In the genomic region with DNA sequence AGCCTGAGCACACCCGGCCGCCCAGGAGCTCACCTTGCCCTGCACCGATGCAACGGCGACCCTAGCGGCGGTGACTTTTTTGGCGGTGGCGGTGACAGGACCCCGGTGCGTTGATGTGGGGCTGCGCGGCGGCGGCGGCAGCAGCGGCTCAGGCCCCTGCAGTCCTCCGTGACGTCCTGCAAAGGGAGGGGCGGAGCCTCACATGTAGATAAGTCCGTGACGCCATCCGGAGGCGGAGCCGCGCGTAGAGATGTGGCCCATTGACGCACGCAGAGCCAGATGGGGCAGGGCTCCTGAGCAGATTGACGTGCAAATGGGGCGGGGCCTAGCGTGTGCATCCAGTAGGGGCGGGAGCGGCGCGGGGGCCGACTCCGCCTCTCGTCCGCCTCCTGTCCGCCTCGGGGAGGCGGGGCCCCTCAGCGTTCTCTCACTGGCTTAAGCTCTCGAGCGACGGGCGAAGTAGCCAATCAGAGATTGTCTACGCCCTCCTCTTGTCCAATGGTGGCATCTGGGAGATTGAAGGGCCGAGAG, we compare ENCODE assay signal across 8 cellular contexts. TPM values are rescaled to one million over a fixed set of nuclear protein-coding genes. Genes with fewer than 3 reads are reported as not detected.
DNase-seq lines count a peak whose midpoint lies in the region; ATAC-seq and TF ChIP-seq lines count a peak whose summit lies in the region.

Gene RAB3A, minus strand, starts transcription at position 180 of the 531 bp plus-strand sequence. CDS start 1,302 bp downstream, outside the sequence.

- DNase-seq in ELR (ENCODE audit: low read depth): peak; percentile 100
- DNase-seq in H9: peak; percentile 100
- DNase-seq in MG63: peak; percentile 100
- DNase-seq in SHP77 (lab: John Stamatoyannopoulos, UW): peak; percentile 99
- DNase-seq in activated gamma-delta T cell (lab: John Stamatoyannopoulos, UW): peak; percentile 97
- DNase-seq in fibroblast of the aortic adventitia (ENCODE audit: low read depth): peak; percentile 100
- DNase-seq in natural killer cell treated with Interleukin-12 subunit alpha and Interleukin-12 subunit beta and Interleukin-15 and Interleukin-18, amount 100 ng/mL, for 72 hours (ENCODE audit: low spot score): peak; percentile 100
- DNase-seq in stimulated activated naive CD4-positive, alpha-beta T cell treated with Interleukin-2 at 50 U/mL for 16 hours (lab: John Stamatoyannopoulos, UW): peak; percentile 99

- no peak within 1 kb of the TSS for H3T11ph ChIP-seq in H9 (ENCODE audit: low read length)

- no peak within 1 kb of the TSS for H2AFZ ChIP-seq in H9 (ENCODE audit: low read length)

- no peaks in the 10 kb centered on the region for H3K79me1 ChIP-seq in H9 (ENCODE audit: insufficient read depth, low read depth, low read length, poor library complexity, severe bottlenecking)

- peak within 1 kb of the TSS; percentile 50 for H3K27ac ChIP-seq in H9 (ENCODE audit: insufficient read length, low read depth, low read length)

- no peaks in the 10 kb centered on the region; the same call in 1 of the 2 replicates for H3K79me2 ChIP-seq in H9 (ENCODE audit: insufficient read depth, low read length)

- no peaks in the 10 kb centered on the region for H3K4me1 ChIP-seq in H9 (ENCODE audit: insufficient read depth, low read length)

- peaks cover 8 to 34% of the 10 kb centered on the region in 2 experiments for H3K4me1 Mint-ChIP-seq in H9
- H3K4me1 Mint-ChIP-seq in natural killer cell treated with Interleukin-12 subunit alpha and Interleukin-12 subunit beta and Interleukin-15 and Interleukin-18, amount 100 ng/mL, for 72 hours (ENCODE audit: low read depth in 2 of 2): peaks cover 16 to 22% of the 10 kb centered on the region in 2 donors

- peak within 1 kb of the TSS; percentile 36 for H3K9ac ChIP-seq in H9 (ENCODE audit: extremely low read depth, insufficient read length, low read length)

- H3K23ac ChIP-seq in H9 (ENCODE audit: insufficient read length, low read depth, low read length): no peak within 1 kb of the TSS

- peak within 1 kb of the TSS; percentile 86 for H3K4me3 ChIP-seq in MG63
- peak within 1 kb of the TSS; percentile 97 for H3K4me3 ChIP-seq in fibroblast of the aortic adventitia (ENCODE audit: low read depth, low read length)

- H3K27ac Mint-ChIP-seq in H9: peak within 1 kb of the TSS; percentile 96 to 98 (median 97)
- H3K27ac Mint-ChIP-seq in natural killer cell treated with Interleukin-12 subunit alpha and Interleukin-12 subunit beta and Interleukin-15 and Interleukin-18, amount 100 ng/mL, for 72 hours: peak within 1 kb of the TSS; percentile 61 to 97

- H2AK5ac ChIP-seq in H9 (ENCODE audit: insufficient read length, low read length): no peak within 1 kb of the TSS

- no peak within 1 kb of the TSS for H4K8ac ChIP-seq in H9 (replicated peaks; ENCODE audit: insufficient read length, low read depth, low read length)

- H2BK120ac ChIP-seq in H9 (ENCODE audit: low read depth, low read length, poor library complexity, severe bottlenecking): no peak within 1 kb of the TSS

- H3K56ac ChIP-seq in H9 (ENCODE audit: insufficient read length, low read depth, low read length): no peak within 1 kb of the TSS

- H3K9me3 Mint-ChIP-seq in H9: peaks cover 0 to 2% of the 10 kb centered on the region in 2 experiments; a peak in 1 of 5 replicates
- H3K9me3 Mint-ChIP-seq in natural killer cell treated with Interleukin-12 subunit alpha and Interleukin-12 subunit beta and Interleukin-15 and Interleukin-18, amount 100 ng/mL, for 72 hours: no peaks in the 10 kb centered on the region

- no peak within 1 kb of the TSS for H2BK12ac ChIP-seq in H9 (ENCODE audit: insufficient read length, low read depth, low read length)

- ATAC-seq in natural killer cell treated with Interleukin-12 subunit alpha and Interleukin-12 subunit beta and Interleukin-15 and Interleukin-18, amount 100 ng/mL, for 72 hours: peak; percentile 97 to 98

- no peak within 1 kb of the TSS for H3K18ac ChIP-seq in H9 (ENCODE audit: insufficient read length, low read depth, low read length)

- H3K27me3 ChIP-seq in H9 (ENCODE audit: insufficient read depth, low read length) (no peaks in the 10 kb centered on the region), MG63 (no peaks in the 10 kb centered on the region)

- no CpG with 5 or more reads among the region's 50 CpGs for whole genome bisulfite sequencing in H9 (ENCODE audit: extremely low coverage, insufficient read length, low lambda C conversion rate)

- no peak within 1 kb of the TSS for H3K4ac ChIP-seq in H9 (ENCODE audit: low read depth, low read length)

- H3K4me3 Mint-ChIP-seq in H9: peak within 1 kb of the TSS; percentile 80 to 97
- peak within 1 kb of the TSS; percentile 84 for H3K4me3 Mint-ChIP-seq in natural killer cell treated with Interleukin-12 subunit alpha and Interleukin-12 subunit beta and Interleukin-15 and Interleukin-18, amount 100 ng/mL, for 72 hours

- peaks cover 14% of the 10 kb centered on the region for H3K36me3 ChIP-seq in MG63

- H3K23me2 ChIP-seq in H9 (ENCODE audit: insufficient read length, low read depth, low read length, poor library complexity, severe bottlenecking): peaks cover 18% of the 10 kb centered on the region

- no peak within 1 kb of the TSS for H4K5ac ChIP-seq in H9 (ENCODE audit: insufficient read length, low read depth, low read length)

- H3K14ac ChIP-seq in H9 (ENCODE audit: insufficient read depth, low read length): peak within 1 kb of the TSS; percentile 19

- TF ChIP-seq CTCF in H9 (conservative IDR thresholded peaks at IDR 0.05): peak; percentile 21; the same call in 1 of the 3 replicates
- no peak for TF ChIP-seq CTCF in fibroblast of the aortic adventitia (IDR thresholded peaks at IDR 0.05; ENCODE audit: insufficient read depth, low read length)

- H4K20me1 ChIP-seq in H9 (ENCODE audit: control insufficient read depth, insufficient read depth, insufficient read length): peaks cover 4% of the 10 kb centered on the region

- H3K9me3 ChIP-seq in H9 (ENCODE audit: control insufficient read depth, low read depth, low read length): no peaks in the 10 kb centered on the region
- no peaks in the 10 kb centered on the region for H3K9me3 ChIP-seq in MG63

- H3K4me2 ChIP-seq in H9 (ENCODE audit: insufficient read depth, insufficient read length, low read length): peak within 1 kb of the TSS; percentile 77

- no peak within 1 kb of the TSS for H2BK5ac ChIP-seq in H9 (ENCODE audit: insufficient read length, low read length)

- H3K36me3 Mint-ChIP-seq in H9 (ENCODE audit: insufficient read depth in 1 of 3, low read depth in 3 of 3): peaks cover 11 to 24% (median 17%) of the 10 kb centered on the region in 3 experiments; a peak in 5 of 7 replicates
- H3K36me3 Mint-ChIP-seq in natural killer cell treated with Interleukin-12 subunit alpha and Interleukin-12 subunit beta and Interleukin-15 and Interleukin-18, amount 100 ng/mL, for 72 hours: no peaks in the 10 kb centered on the region

- no peak within 1 kb of the TSS for H2BK15ac ChIP-seq in H9 (ENCODE audit: low read depth, low read length)

- no peak within 1 kb of the TSS for H2BK20ac ChIP-seq in H9 (ENCODE audit: low read depth, low read length, poor library complexity, severe bottlenecking)

- H4K91ac ChIP-seq in H9 (ENCODE audit: insufficient read length, low read depth, low read length): no peak within 1 kb of the TSS

- H3K27me3 Mint-ChIP-seq in H9 (ENCODE audit: low read depth): peaks cover 3% of the 10 kb centered on the region; the same call in 1 of the 2 replicates
- peaks cover 0 to 7% of the 10 kb centered on the region in 2 donors for H3K27me3 Mint-ChIP-seq in natural killer cell treated with Interleukin-12 subunit alpha and Interleukin-12 subunit beta and Interleukin-15 and Interleukin-18, amount 100 ng/mL, for 72 hours

RNA-seq across cellular contexts. Expression of gene RAB3A, which starts in this region (rescaled TPM):
- total RNA-seq in H9 (2021) (6.8 and 8.5 TPM in 2 replicates), fibroblast of the aortic adventitia (ENCODE audit: low replicate concordance) (2.8 TPM in 1 of 2 replicates, not detected in the other)
- total RNA-seq in MG63 (2014; rRNA removed; shearing (Covaris generic); ENCODE audit: low replicate concordance): 0.99 TPM in 1 of 2 replicates, not detected in the other
- total RNA-seq in natural killer cell treated with Interleukin-12 subunit alpha and Interleukin-12 subunit beta and Interleukin-15 and Interleukin-18, amount 100 ng/mL, for 72 hours: 1 to 10 TPM; 3.9 to 5.1 TPM

Comparison
In these comparisons a context has a peak if more than half of its experiments do, and no peak if none do; other contexts are left out.
1. Peak in every context shown above with its lines: DNase-seq, ATAC-seq, H3K4me3 ChIP-seq and H3K27ac ChIP-seq.
2. Peak in DNase-seq and H3K4me3 ChIP-seq in MG63; RNA of the gene not detected or under 1 TPM.